1 cellular context compared by ENCODE assay signal in the genomic region with DNA sequence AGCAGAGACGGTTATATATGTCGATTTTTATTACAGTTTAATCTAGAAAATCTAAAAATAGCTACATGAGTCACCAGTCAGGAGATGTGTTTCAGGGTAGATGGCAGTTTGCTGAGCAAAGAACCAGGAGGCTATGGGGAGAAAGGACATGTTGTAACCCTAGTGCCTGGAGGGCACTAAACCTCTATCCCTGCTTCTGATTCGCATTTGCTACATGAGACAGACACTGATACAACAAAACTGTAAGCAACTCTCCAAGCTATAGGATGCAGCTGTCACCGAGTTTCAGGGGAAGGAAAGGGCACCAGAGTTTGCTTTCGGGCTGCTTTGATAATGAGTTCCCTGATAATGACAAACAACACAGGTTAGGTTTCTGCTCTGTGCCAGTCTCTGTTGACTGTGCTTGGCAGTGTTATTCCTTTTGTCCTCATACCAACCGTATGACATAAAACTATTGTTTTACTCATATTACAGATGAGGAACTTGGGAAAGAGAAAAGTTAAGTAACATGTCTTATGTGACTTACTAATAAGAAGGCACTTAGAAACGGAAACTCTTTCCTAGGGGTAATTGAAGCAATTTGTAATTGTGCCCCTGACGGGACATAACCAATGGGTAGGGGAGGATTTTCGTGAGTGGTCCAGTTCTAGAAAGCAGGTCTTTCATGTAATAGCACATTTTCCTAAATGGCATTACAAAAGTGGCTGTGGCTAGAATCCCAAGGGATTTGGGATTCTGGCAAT.
TF ChIP-seq lines count a peak whose summit lies in the region.

No MANE protein-coding gene starts in this region.

TF ChIP-seq in HepG2, 621 proteins besides CTCF, POLR2A, EP300 and RAD21:
- TF ChIP-seq, protein P1, sequence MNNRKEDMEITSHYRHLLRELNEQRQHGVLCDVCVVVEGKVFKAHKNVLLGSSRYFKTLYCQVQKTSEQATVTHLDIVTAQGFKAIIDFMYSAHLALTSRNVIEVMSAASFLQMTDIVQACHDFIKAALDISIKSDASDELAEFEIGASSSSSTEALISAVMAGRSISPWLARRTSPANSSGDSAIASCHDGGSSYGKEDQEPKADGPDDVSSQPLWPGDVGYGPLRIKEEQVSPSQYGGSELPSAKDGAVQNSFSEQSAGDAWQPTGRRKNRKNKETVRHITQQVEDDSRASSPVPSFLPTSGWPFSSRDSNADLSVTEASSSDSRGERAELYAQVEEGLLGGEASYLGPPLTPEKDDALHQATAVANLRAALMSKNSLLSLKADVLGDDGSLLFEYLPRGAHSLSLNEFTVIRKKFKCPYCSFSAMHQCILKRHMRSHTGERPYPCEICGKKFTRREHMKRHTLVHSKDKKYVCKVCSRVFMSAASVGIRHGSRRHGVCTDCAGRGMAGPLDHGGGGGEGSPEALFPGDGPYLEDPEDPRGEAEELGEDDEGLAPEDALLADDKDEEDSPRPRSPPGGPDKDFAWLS (CRISPR knock-in tag; IDR thresholded peaks at IDR 0.05; ENCODE audit: borderline replicate concordance) = no peak
- no peak for TF ChIP-seq ZNF816 (CRISPR knock-in tag; IDR thresholded peaks at IDR 0.05; ENCODE audit: borderline replicate concordance)
- TF ChIP-seq ZNF24 (IDR thresholded peaks at IDR 0.05) = no peak
- TF ChIP-seq ZNF75D (CRISPR knock-in tag; IDR thresholded peaks at IDR 0.05; ENCODE audit: borderline replicate concordance) = no peak
- no peak for TF ChIP-seq ZBTB20 (CRISPR knock-in tag; IDR thresholded peaks at IDR 0.05; ENCODE audit: borderline replicate concordance, low read depth)
- no peak for TF ChIP-seq ARNT (IDR thresholded peaks at IDR 0.05)
- TF ChIP-seq ZNF790 (CRISPR knock-in tag; IDR thresholded peaks at IDR 0.05; ENCODE audit: borderline replicate concordance) = no peak
- no peak for TF ChIP-seq ZNF775 (CRISPR knock-in tag; IDR thresholded peaks at IDR 0.05; ENCODE audit: borderline replicate concordance)
- TF ChIP-seq GMEB1 (CRISPR knock-in tag; IDR thresholded peaks at IDR 0.05; ENCODE audit: borderline replicate concordance) = no peak
- no peak for TF ChIP-seq THAP11 (CRISPR knock-in tag; IDR thresholded peaks at IDR 0.05)
- no peak for TF ChIP-seq ZNF567 (CRISPR knock-in tag; IDR thresholded peaks at IDR 0.05; ENCODE audit: borderline replicate concordance)
